ENCODE assay signal across 22 cellular contexts in the genomic region with DNA sequence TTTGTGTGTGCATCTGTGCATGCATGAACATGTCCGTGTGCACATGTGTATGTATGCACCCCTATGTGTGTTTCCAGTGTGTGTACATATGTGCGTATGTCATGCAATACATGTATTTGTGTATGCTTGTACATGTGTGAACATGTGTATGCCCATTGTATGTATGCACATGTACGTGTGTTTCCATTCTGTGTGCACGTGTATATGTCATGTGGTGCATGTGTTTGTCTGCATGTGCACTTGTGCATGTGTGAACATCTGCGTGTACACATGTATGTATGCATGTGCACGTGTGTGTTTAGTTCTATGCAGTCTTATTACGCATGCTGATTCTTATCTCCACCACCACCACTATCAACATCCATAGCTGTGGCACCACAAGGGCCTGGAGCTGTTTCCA.
DNase-seq lines count a peak whose midpoint lies in the region; ATAC-seq, FAIRE-seq and TF ChIP-seq lines count a peak whose summit lies in the region.
"Had no signal": no experiment of that assay in that cellular context is flagged by ENCODE, and none has a peak within 500 bp of the region (broad histone marks: within the 10 kb centered on the region; RNA-seq: fewer than 3 reads in every experiment).

No MANE protein-coding gene starts in this region.

- no peak overlapping the region for H3K4me2 ChIP-seq in HepG2 (ENCODE audit: low read depth, low read length)
- H3K4me2 ChIP-seq: BLaER1 had no signal

- no peak overlapping the region for H3K9ac ChIP-seq in HepG2 (ENCODE audit: insufficient read depth, low read depth, low read length)
- H3K9ac ChIP-seq: BLaER1 had no signal

- H3K36me3 Mint-ChIP-seq in CD4-positive, alpha-beta T cell (ENCODE audit: low read depth) = no peaks in the 10 kb centered on the region
- H3K36me3 Mint-ChIP-seq: CD4-positive, CD25-positive, alpha-beta regulatory T cell; CD8-positive, alpha-beta memory T cell had no signal

- WGBS in HepG2 (ENCODE audit: low lambda C conversion rate) = 21% methylated on average over 7 of the region's 7 CpGs
- WGBS in right lobe of liver (ENCODE audit: insufficient coverage, low coverage, low lambda C conversion rate, missing lambda C conversion rate) = 46% methylated on average over 7 of the region's 7 CpGs
- WGBS in heart right ventricle, 2 donors = 82 to 84% methylated on average over 7 of the region's 7 CpGs

- TF ChIP-seq EP300 in HepG2 (IDR thresholded peaks at IDR 0.05; ENCODE audit: low read depth in 2 of 2, low read length in 2 of 2) (no peak), HepG2 (CRISPR knock-in tag; IDR thresholded peaks at IDR 0.05; ENCODE audit: borderline replicate concordance) (no peak)

- H3K4me1 ChIP-seq in HepG2 (ENCODE audit: insufficient read depth, low read length) = no peaks in the 10 kb centered on the region
- H3K4me1 ChIP-seq in right lobe of liver = no peaks in the 10 kb centered on the region
- H3K4me1 ChIP-seq in heart right ventricle = no peaks in the 10 kb centered on the region
- H3K4me1 ChIP-seq: HAP-1 had no signal

- no peak overlapping the region for H3K27ac Mint-ChIP-seq in CD4-positive, alpha-beta T cell
- H3K27ac Mint-ChIP-seq: B cell; CD4-positive, CD25-positive, alpha-beta regulatory T cell; CD8-positive, alpha-beta memory T cell had no signal

- intact Hi-C loops in HepG2 (cut with micrococcal nuclease; ENCODE audit: unreplicated experiment) = no loop called here
- intact Hi-C loops in right lobe of liver (cut with DNase I) = no loop called here
- intact Hi-C loops in posterior vena cava (cut with DNase I) = no loop called here
- intact Hi-C loops in CD4-positive, alpha-beta T cell (cut with DNase I, micrococcal nuclease) = no loop called here
- intact Hi-C loops in heart right ventricle (cut with DNase I) = no loop called here

- no TSS peak for BruUV-seq in HepG2 (replicated peaks; lab: Mats Ljungman, UMichigan)

- H3K4me3 Mint-ChIP-seq in CD4-positive, alpha-beta T cell = no peak overlapping the region
- H3K4me3 Mint-ChIP-seq: B cell; CD4-positive, CD25-positive, alpha-beta regulatory T cell; CD8-positive, alpha-beta memory T cell had no signal

- H3K36me3 ChIP-seq in HepG2 (replicated peaks in 1 of 2; ENCODE audit: control insufficient read depth in 1 of 2, insufficient read depth in 2 of 2, low read length in 2 of 2) (no peaks in the 10 kb centered on the region), right lobe of liver (no peaks in the 10 kb centered on the region), bronchial epithelial cell (ENCODE audit: control insufficient read depth, insufficient read depth, low read length) (no peaks in the 10 kb centered on the region), heart right ventricle (no peaks in the 10 kb centered on the region)
- H3K36me3 ChIP-seq: BLaER1, HAP-1 had no signal

- TF ChIP-seq POLR2A in HepG2 (IDR thresholded peaks at IDR 0.05; ENCODE audit: insufficient read depth in 1 of 2, low read depth in 2 of 2, low read length in 2 of 2) (no peak), right lobe of liver (IDR thresholded peaks at IDR 0.05) (no peak)

- TF ChIP-seq RAD21 in HepG2 (CRISPR knock-in tag; IDR thresholded peaks at IDR 0.05) = no peak

- CTCF ChIA-PET in HepG2 (lab: Yijun Ruan, JAX; ENCODE audit: low intra/inter-chr PET ratio, low total read pairs) = no interaction called here
- CTCF ChIA-PET in CD4-positive, alpha-beta T cell (lab: Charles Lee) = no interaction called here

- peaks cover 0 to 11% of the 10 kb centered on the region in 2 experiments; a peak in 2 of 5 replicates for H3K27me3 ChIP-seq in HepG2 (ENCODE audit: control insufficient read depth in 1 of 2, insufficient read depth in 2 of 2, low read length in 2 of 2)
- no peaks in the 10 kb centered on the region for H3K27me3 ChIP-seq in right lobe of liver
- H3K27me3 ChIP-seq in bronchial epithelial cell (ENCODE audit: control insufficient read depth, insufficient read depth, low read length) = no peaks in the 10 kb centered on the region
- H3K27me3 ChIP-seq in CD4-positive, alpha-beta T cell (ENCODE audit: control insufficient read depth, insufficient read depth, low read length) = no peaks in the 10 kb centered on the region
- peaks cover 0 to 3% (median 0%) of the 10 kb centered on the region in 7 donors for H3K27me3 ChIP-seq in heart right ventricle
- H3K27me3 ChIP-seq: BLaER1 had no signal

- H3K79me2 ChIP-seq in HepG2 (ENCODE audit: insufficient read depth, low read length) = no peaks in the 10 kb centered on the region

- no peaks in the 10 kb centered on the region for H3K9me3 Mint-ChIP-seq in CD4-positive, alpha-beta T cell
- H3K9me3 Mint-ChIP-seq: CD4-positive, CD25-positive, alpha-beta regulatory T cell; CD8-positive, alpha-beta memory T cell had no signal

- no peaks in the 10 kb centered on the region for H3K9me3 ChIP-seq in HepG2 (ENCODE audit: low read length)
- H3K9me3 ChIP-seq in right lobe of liver = no peaks in the 10 kb centered on the region
- no peaks in the 10 kb centered on the region for H3K9me3 ChIP-seq in CD4-positive, alpha-beta T cell (ENCODE audit: control insufficient read depth, low read length)
- no peaks in the 10 kb centered on the region for H3K9me3 ChIP-seq in heart right ventricle
- H3K9me3 ChIP-seq: HAP-1 had no signal

- no peaks in the 10 kb centered on the region for H3K4me1 Mint-ChIP-seq in CD4-positive, alpha-beta T cell (ENCODE audit: low read depth)
- H3K4me1 Mint-ChIP-seq: B cell; CD4-positive, CD25-positive, alpha-beta regulatory T cell; CD8-positive, alpha-beta memory T cell had no signal

- no peak overlapping the region for H3K27ac ChIP-seq in HepG2 (ENCODE audit: extremely low read length, insufficient read depth, low read length)
- H3K27ac ChIP-seq in right lobe of liver = no peak overlapping the region
- H3K27ac ChIP-seq in CD4-positive, alpha-beta T cell (ENCODE audit: low read depth, low read length) = no peak overlapping the region
- no peak overlapping the region for H3K27ac ChIP-seq in heart right ventricle
- H3K27ac ChIP-seq: 22Rv1, BLaER1, C4-2B had no signal

- H4K20me1 ChIP-seq in HepG2 (ENCODE audit: insufficient read depth, low read length) = no peaks in the 10 kb centered on the region
- H4K20me1 ChIP-seq: BLaER1 had no signal

- no peaks in the 10 kb centered on the region for H3K27me3 Mint-ChIP-seq in CD4-positive, alpha-beta T cell
- H3K27me3 Mint-ChIP-seq: B cell; CD4-positive, CD25-positive, alpha-beta regulatory T cell had no signal

- DNase-seq in HepG2 (ENCODE audit: low spot score) (no peak), right lobe of liver (no peak), bronchial epithelial cell (ENCODE audit: low read depth) (no peak), posterior vena cava (ENCODE audit: low spot score) (peak; percentile 2), heart right ventricle (no peak), NCI-H510A treated with DMSO at 0.1 percent for 48 hours (lab: John Stamatoyannopoulos, UW) (no peak)
- no peak for DNase-seq in CD4-positive, alpha-beta T cell
- DNase-seq: Calu3; CD4-positive, CD25-positive, alpha-beta regulatory T cell; CD8-positive, alpha-beta memory T cell; COR-L47; DMS53; DMS79 treated with DMSO at 0.1 percent for 48 hours; GOT3 had no signal

- H2AFZ ChIP-seq in HepG2 (ENCODE audit: low read length) = no peak overlapping the region

- ATAC-seq in HepG2 (no peak), right lobe of liver (no peak), heart right ventricle (no peak)
- no peak for ATAC-seq in CD4-positive, alpha-beta T cell (ENCODE audit: poor library complexity)

- POLR2A ChIA-PET in HepG2 (lab: Yijun Ruan, JAX) = no interaction called here
- POLR2A ChIA-PET in CD4-positive, alpha-beta T cell (lab: Charles Lee) = no interaction called here

- no peak for TF ChIP-seq CTCF in HepG2 (CRISPR knock-in tag; IDR thresholded peaks at IDR 0.05)
- no peak for TF ChIP-seq CTCF in right lobe of liver (IDR thresholded peaks at IDR 0.05)
- no peak for TF ChIP-seq CTCF in bronchial epithelial cell (IDR thresholded peaks at IDR 0.05; ENCODE audit: insufficient read depth, low read length, severe bottlenecking)
- no peak for TF ChIP-seq CTCF in CD4-positive, alpha-beta T cell (IDR thresholded peaks at IDR 0.05)
- no peak for TF ChIP-seq CTCF in heart right ventricle (IDR thresholded peaks at IDR 0.05)

- FAIRE-seq in HepG2 (lab: Jason Lieb, UNC) (no peak), bronchial epithelial cell (lab: Jason Lieb, UNC) (peak; percentile 82)
- FAIRE-seq: A204.1, GM12892, H54 had no signal

- H3K4me3 ChIP-seq in HepG2 (replicated peaks in 1 of 3; ENCODE audit: insufficient read depth in 1 of 3, low read depth in 2 of 3, low read length in 3 of 3) (no peak overlapping the region), right lobe of liver (no peak overlapping the region), bronchial epithelial cell (ENCODE audit: low read depth, low read length) (no peak overlapping the region), heart right ventricle (no peak overlapping the region)
- H3K4me3 ChIP-seq: BLaER1, HAP-1 had no signal

- in situ Hi-C loops in HepG2 (cut with HindIII; ENCODE audit: extremely low pct_ligation_motif_present, low pct_unique_long_range_greater_than_20kb) = no loop called here

TF ChIP-seq in HepG2, 621 proteins besides CTCF, POLR2A, EP300 and RAD21:
- TF ChIP-seq, protein P1, sequence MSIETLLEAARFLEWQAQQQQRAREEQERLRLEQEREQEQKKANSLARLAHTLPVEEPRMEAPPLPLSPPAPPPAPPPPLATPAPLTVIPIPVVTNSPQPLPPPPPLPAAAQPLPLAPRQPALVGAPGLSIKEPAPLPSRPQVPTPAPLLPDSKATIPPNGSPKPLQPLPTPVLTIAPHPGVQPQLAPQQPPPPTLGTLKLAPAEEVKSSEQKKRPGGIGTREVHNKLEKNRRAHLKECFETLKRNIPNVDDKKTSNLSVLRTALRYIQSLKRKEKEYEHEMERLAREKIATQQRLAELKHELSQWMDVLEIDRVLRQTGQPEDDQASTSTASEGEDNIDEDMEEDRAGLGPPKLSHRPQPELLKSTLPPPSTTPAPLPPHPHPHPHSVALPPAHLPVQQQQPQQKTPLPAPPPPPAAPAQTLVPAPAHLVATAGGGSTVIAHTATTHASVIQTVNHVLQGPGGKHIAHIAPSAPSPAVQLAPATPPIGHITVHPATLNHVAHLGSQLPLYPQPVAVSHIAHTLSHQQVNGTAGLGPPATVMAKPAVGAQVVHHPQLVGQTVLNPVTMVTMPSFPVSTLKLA (IDR thresholded peaks at IDR 0.05) = peak; percentile 99
- no peak for TF ChIP-seq BCL6 (CRISPR knock-in tag; IDR thresholded peaks at IDR 0.05)
